In genomic region chr5:106874531-106874930, GRCh38 we compare ENCODE assay signal across 21 cellular contexts.
DNase-seq lines count a peak whose midpoint lies in the region; ATAC-seq, FAIRE-seq and TF ChIP-seq lines count a peak whose summit lies in the region.
"Had no signal": no experiment of that assay in that cellular context is flagged by ENCODE, and none has a peak within 500 bp of the region (broad histone marks: within the 10 kb centered on the region; RNA-seq: fewer than 3 reads in every experiment).

No MANE protein-coding gene starts in this region.

- intact Hi-C loops in cardiac septum (cut with DNase I) (no loop called here), left ventricle myocardium inferior (cut with micrococcal nuclease) (no loop called here), spleen (cut with DNase I; ENCODE audit: low total_unique reads) (no loop called here), body of pancreas (cut with DNase I) (no loop called here)

- H3K27ac ChIP-seq in left ventricle myocardium inferior (replicated peaks), result no peak overlapping the region
- no peak overlapping the region for H3K27ac ChIP-seq in spleen
- H3K27ac ChIP-seq in body of pancreas, result no peak overlapping the region
- H3K27ac ChIP-seq: A549; BLaER1 treated with 17β-estradiol and CSF1 and Interleukin-3, amounts not matched to agents 10 nM and 100 nM; GM23248 had no signal

- no peaks in the 10 kb centered on the region for H3K27me3 ChIP-seq in left ventricle myocardium inferior (ENCODE audit: low read depth)
- no peaks in the 10 kb centered on the region for H3K27me3 ChIP-seq in spleen (replicated peaks in 1 of 7)
- no peaks in the 10 kb centered on the region for H3K27me3 ChIP-seq in body of pancreas
- H3K27me3 ChIP-seq: BE2C; BLaER1 treated with 17β-estradiol and CSF1 and Interleukin-3, amounts not matched to agents 10 nM and 100 nM had no signal

- FAIRE-seq in urothelium cell line (lab: Jason Lieb, UNC), result peak; percentile 89
- FAIRE-seq: A549, G401.6, GM12892, H1 had no signal

- H3K4me1 ChIP-seq in left ventricle myocardium inferior (no peaks in the 10 kb centered on the region), spleen (no peaks in the 10 kb centered on the region), body of pancreas (no peaks in the 10 kb centered on the region)
- H3K4me1 ChIP-seq: A549; BE2C; BLaER1 treated with 17β-estradiol and CSF1 and Interleukin-3, amounts not matched to agents 10 nM and 100 nM had no signal

- no peak for TF ChIP-seq POLR2A in spleen (IDR thresholded peaks at IDR 0.05)
- no peak for TF ChIP-seq POLR2A in body of pancreas (IDR thresholded peaks at IDR 0.05)

- DNase-seq in cardiac septum (ENCODE audit: low spot score) (peak; percentile 61), left ventricle myocardium inferior (no peak), spleen (peak; percentile 41), urothelium cell line (ENCODE audit: low spot score) (no peak), body of pancreas (no peak)
- no peak for DNase-seq in activated naive CD4-positive, alpha-beta T cell treated with anti-CD3 and anti-CD28 coated beads, Interleukin-2, amount 50 U/mL, for 16 hours
- DNase-seq: 8988T; ACHN; AML-193; BE2C; CD4-positive, alpha-beta T cell; CD8-positive, alpha-beta memory T cell; DND-41; GM23248; H9 had no signal

- ATAC-seq in body of pancreas, result no peak
- ATAC-seq: A549, HCT116 had no signal

- H3K9me3 ChIP-seq in left ventricle myocardium inferior (replicated peaks), result no peaks in the 10 kb centered on the region
- H3K9me3 ChIP-seq in spleen, result peaks cover 0 to 15% (median 10%) of the 10 kb centered on the region in 8 donors
- H3K9me3 ChIP-seq in body of pancreas, result no peaks in the 10 kb centered on the region
- H3K9me3 ChIP-seq: BE2C had no signal

- TF ChIP-seq CTCF in left ventricle myocardium inferior (IDR thresholded peaks at IDR 0.05; ENCODE audit: borderline replicate concordance) (no peak), spleen (IDR thresholded peaks at IDR 0.05 in 8 of 11, conservative IDR thresholded peaks at IDR 0.05 in 3 of 11) (no peak), body of pancreas (IDR thresholded peaks at IDR 0.05) (no peak)

- 90 to 95% (median 92%) methylated on average over 6 to 7 of the region's 7 CpGs for WGBS in spleen, 5 donors
- WGBS in body of pancreas, 2 donors, result 76 to 90% methylated on average over 2 to 7 of the region's 7 CpGs

- H3K36me3 ChIP-seq in left ventricle myocardium inferior (no peaks in the 10 kb centered on the region), spleen (no peaks in the 10 kb centered on the region), body of pancreas (replicated peaks in 1 of 2; ENCODE audit: insufficient read depth in 1 of 2, low read depth in 2 of 2) (no peaks in the 10 kb centered on the region)
- H3K36me3 ChIP-seq: BE2C; BLaER1 treated with 17β-estradiol and CSF1 and Interleukin-3, amounts not matched to agents 10 nM and 100 nM had no signal

- H3K4me3 ChIP-seq in left ventricle myocardium inferior (no peak overlapping the region), spleen (no peak overlapping the region), body of pancreas (no peak overlapping the region)
- H3K4me3 ChIP-seq: A549; BLaER1 treated with 17β-estradiol and CSF1 and Interleukin-3, amounts not matched to agents 10 nM and 100 nM; GM23248 had no signal

Comparison
In these comparisons a context has a peak if more than half of its experiments do, and no peak if none do; other contexts are left out.
1. DNase-seq: peak in cardiac septum (single experiment) and spleen (single experiment); none in left ventricle myocardium inferior (single experiment), urothelium cell line (single experiment), body of pancreas (0 of 4) and activated naive CD4-positive, alpha-beta T cell treated with anti-CD3 and anti-CD28 coated beads, Interleukin-2, amount 50 U/mL, for 16 hours (single experiment).